ENCODE assay signal across 22 cellular contexts in genomic region chr4:18917689-18918088, GRCh38.
"Had no signal": no experiment of that assay in that cellular context is flagged by ENCODE, and none has a peak within 500 bp of the region (broad histone marks: within the 10 kb centered on the region; RNA-seq: fewer than 3 reads in every experiment).

No MANE protein-coding gene starts in this region.

- H3K36me3 ChIP-seq: prostate gland, transverse colon, vagina had no signal

- H3K27ac ChIP-seq: body of pancreas, epithelial cell of prostate, prostate gland, transverse colon, vagina had no signal

- H3K27ac Mint-ChIP-seq: activated CD4-positive, alpha-beta T cell treated with anti-CD3 and anti-CD28 coated beads, Interleukin-2, amount 10 ng/mL, durations not matched to agents 24 days and 14 days; activated CD8-positive, alpha-beta T cell treated with anti-CD3 and anti-CD28 coated beads, Interleukin-2, amount 10 ng/mL, durations not matched to agents 7 days and 5 days; activated naive CD4-positive, alpha-beta T cell treated with anti-CD3 and anti-CD28 coated beads, Interleukin-2, amount 50 U/mL, for 24 hours; effector memory CD8-positive, alpha-beta T cell; natural killer cell treated with Interleukin-12 subunit alpha and Interleukin-12 subunit beta and Interleukin-15 and Interleukin-18, amount 100 ng/mL, for 72 hours had no signal

- H3K27me3 Mint-ChIP-seq: activated CD4-positive, alpha-beta T cell treated with anti-CD3 and anti-CD28 coated beads, Interleukin-2, amount 10 ng/mL, durations not matched to agents 24 days and 14 days; activated naive CD4-positive, alpha-beta T cell treated with anti-CD3 and anti-CD28 coated beads, Interleukin-2, amount 50 U/mL, for 24 hours; central memory CD8-positive, alpha-beta T cell; effector memory CD8-positive, alpha-beta T cell; natural killer cell treated with Interleukin-12 subunit alpha and Interleukin-12 subunit beta and Interleukin-15 and Interleukin-18, amount 100 ng/mL, for 72 hours had no signal

- H3K4me3 ChIP-seq: body of pancreas, prostate gland, transverse colon, vagina had no signal

- ATAC-seq: activated CD8-positive, alpha-beta T cell treated with anti-CD3 and anti-CD28 coated beads, Interleukin-2, amount 10 ng/mL, durations not matched to agents 7 days and 5 days; body of pancreas; effector memory CD8-positive, alpha-beta T cell; natural killer cell treated with Interleukin-12 subunit alpha and Interleukin-12 subunit beta and Interleukin-15 and Interleukin-18, amount 100 ng/mL, for 72 hours; right cardiac atrium had no signal

- H3K36me3 Mint-ChIP-seq: activated naive CD4-positive, alpha-beta T cell treated with anti-CD3 and anti-CD28 coated beads, Interleukin-2, amount 50 U/mL, for 24 hours had no signal

- H3K27me3 ChIP-seq: body of pancreas, transverse colon, vagina had no signal

- H3K9me3 ChIP-seq: body of pancreas, prostate gland, vagina had no signal

- H3K4me1 Mint-ChIP-seq: activated CD4-positive, alpha-beta T cell treated with anti-CD3 and anti-CD28 coated beads, Interleukin-2, amount 10 ng/mL, durations not matched to agents 24 days and 14 days; activated naive CD4-positive, alpha-beta T cell treated with anti-CD3 and anti-CD28 coated beads, Interleukin-2, amount 50 U/mL, for 24 hours; central memory CD8-positive, alpha-beta T cell had no signal

- DNase-seq: activated CD4-positive, alpha-beta T cell treated with anti-CD3 and anti-CD28 coated beads, Interleukin-2, amount 10 ng/mL, durations not matched to agents 24 days and 14 days; activated CD4-positive, CD25-positive, alpha-beta regulatory T cell; activated CD8-positive, alpha-beta memory T cell treated with anti-CD3 and anti-CD28 coated beads, Interleukin-2, amount 50 U/mL, for 4 hours; activated CD8-positive, alpha-beta T cell treated with anti-CD3 and anti-CD28 coated beads, Interleukin-2, amount 10 ng/mL, durations not matched to agents 7 days and 5 days; activated effector memory CD4-positive, alpha-beta T cell treated with anti-CD3 and anti-CD28 coated beads, Interleukin-2, amount 50 U/mL, for 16 hours; activated T-cell treated with anti-CD3 and anti-CD28 coated beads, Interleukin-2, amount 50 U/mL, for 48 hours; body of pancreas; effector memory CD8-positive, alpha-beta T cell; hypothalamus; nucleus accumbens; right cardiac atrium; small intestine; stimulated activated CD4-positive, alpha-beta T cell treated with anti-CD3 and anti-CD28 coated beads, Interleukin-4, amount 100 ng/mL, for 4 hours; stimulated activated CD8-positive, alpha-beta memory T cell treated with anti-CD3 and anti-CD28 coated beads, Interleukin-4, amount 100 ng/mL, for 48 hours; stimulated activated naive CD4-positive, alpha-beta T cell treated with Interleukin-2 at 50 U/mL for 16 hours; transverse colon had no signal

- H3K4me1 ChIP-seq: body of pancreas, prostate gland, transverse colon, vagina had no signal

- H3K4me3 Mint-ChIP-seq: activated CD4-positive, alpha-beta T cell treated with anti-CD3 and anti-CD28 coated beads, Interleukin-2, amount 10 ng/mL, durations not matched to agents 24 days and 14 days; activated CD8-positive, alpha-beta T cell treated with anti-CD3 and anti-CD28 coated beads, Interleukin-2, amount 10 ng/mL, durations not matched to agents 7 days and 5 days; activated naive CD4-positive, alpha-beta T cell treated with anti-CD3 and anti-CD28 coated beads, Interleukin-2, amount 50 U/mL, for 24 hours; central memory CD8-positive, alpha-beta T cell; effector memory CD8-positive, alpha-beta T cell; natural killer cell treated with Interleukin-12 subunit alpha and Interleukin-12 subunit beta and Interleukin-15 and Interleukin-18, amount 100 ng/mL, for 72 hours had no signal
